Comparison of ENCODE assay signal across 11 cellular contexts in the genomic region with DNA sequence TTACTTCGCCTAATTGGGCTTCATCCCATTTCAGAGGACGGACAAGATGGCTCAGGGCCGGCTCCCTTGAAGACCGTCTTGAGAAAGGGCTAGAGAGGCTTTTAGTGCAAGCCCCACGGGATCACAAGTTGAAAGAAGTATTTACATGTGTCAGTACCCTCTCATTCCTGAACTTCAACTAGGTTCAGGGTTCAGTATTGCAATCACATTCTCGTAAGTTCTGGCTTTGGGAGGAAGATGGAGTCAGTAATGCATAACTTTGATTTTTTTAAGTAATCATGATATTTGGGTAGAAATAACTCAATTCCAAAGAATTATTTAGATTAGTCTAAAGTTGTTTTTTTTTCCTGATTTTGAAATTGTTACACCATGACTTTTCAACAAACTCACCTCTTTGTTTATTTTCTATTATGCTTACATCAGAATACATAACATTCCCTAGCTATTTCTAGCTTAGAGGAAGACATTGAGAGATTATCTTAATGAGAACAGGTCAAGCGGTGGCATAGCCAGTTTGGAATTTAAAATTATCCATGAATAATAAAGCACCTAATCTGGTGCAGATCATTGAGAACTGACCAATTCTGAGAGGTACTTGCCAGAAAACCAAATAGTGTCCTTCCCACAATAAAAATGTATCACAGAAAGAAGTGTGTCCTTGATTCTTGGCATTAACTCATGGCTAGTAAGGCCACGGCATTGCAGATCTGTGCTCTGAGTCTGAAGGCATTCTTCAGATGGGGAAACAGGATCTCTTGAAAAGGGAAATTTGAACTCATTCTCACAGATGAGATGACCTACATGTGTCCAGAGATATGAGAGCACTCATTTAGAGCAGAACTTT.
DNase-seq lines count a peak whose midpoint lies in the region; TF ChIP-seq lines count a peak whose summit lies in the region.
"Had no signal": no experiment of that assay in that cellular context is flagged by ENCODE, and none has a peak within 500 bp of the region (broad histone marks: within the 10 kb centered on the region; RNA-seq: fewer than 3 reads in every experiment).

No MANE protein-coding gene starts in this region.

- peaks cover 74% of the 10 kb centered on the region for H3K4me1 Mint-ChIP-seq in chondrocyte (ENCODE audit: low read depth)

- intact Hi-C loops in testis (cut with DNase I; ENCODE audit: low total_unique reads) = loop anchor here (10.0 kb wide), 1 partner anchor 103 kb away; no protein-coding TSS in a partner anchor

- H3K4me1 ChIP-seq in testis = peaks cover 51% of the 10 kb centered on the region

- H3K9me3 Mint-ChIP-seq in chondrocyte (ENCODE audit: low read depth) = no peaks in the 10 kb centered on the region

- no peaks in the 10 kb centered on the region for H3K36me3 Mint-ChIP-seq in chondrocyte (ENCODE audit: low read depth)

- H3K27me3 Mint-ChIP-seq in chondrocyte (ENCODE audit: low read depth) = no peaks in the 10 kb centered on the region

- no peaks in the 10 kb centered on the region for H3K36me3 ChIP-seq in testis (ENCODE audit: low read depth, missing control alignments)
- H3K36me3 ChIP-seq: heart left ventricle had no signal

- no peaks in the 10 kb centered on the region for H3K9me3 ChIP-seq in testis
- H3K9me3 ChIP-seq: heart left ventricle had no signal

- no peak overlapping the region for H3K4me3 ChIP-seq in testis
- H3K4me3 ChIP-seq: heart left ventricle had no signal

- TF ChIP-seq POLR2A in testis (IDR thresholded peaks at IDR 0.05) = no peak

- H3K27me3 ChIP-seq in layer of hippocampus (ENCODE audit: control insufficient read depth, insufficient read depth, low read length) = no peaks in the 10 kb centered on the region
- H3K27me3 ChIP-seq in testis = no peaks in the 10 kb centered on the region
- H3K27me3 ChIP-seq: heart left ventricle had no signal

- WGBS in testis, 2 donors = 54 to 65% methylated on average over 8 of the region's 8 CpGs

- peak overlapping the region; percentile 90 for H3K27ac Mint-ChIP-seq in chondrocyte (ENCODE audit: unreplicated experiment)

- DNase-seq in HCEC 1CT (peak; percentile 69), chondrocyte (ENCODE audit: low spot score) (no peak), testis (no peak), LoVo (ENCODE audit: low spot score) (no peak), SKM-1 (lab: John Stamatoyannopoulos, UW; ENCODE audit: unreplicated experiment) (no peak), amniotic stem cell (lab: John Stamatoyannopoulos, UW) (no peak), NCI-H2227 treated with DMSO at 0.1 percent for 48 hours (lab: John Stamatoyannopoulos, UW) (no peak)
- DNase-seq: dermis blood vessel endothelial cell, NCI-H526 had no signal

- H3K27ac ChIP-seq in layer of hippocampus (ENCODE audit: low read depth, low read length) (peak overlapping the region; percentile 91), testis (peak overlapping the region; percentile 76 to 85)

- TF ChIP-seq CTCF in chondrocyte (IDR thresholded peaks at IDR 0.05) = no peak
- TF ChIP-seq CTCF in testis (IDR thresholded peaks at IDR 0.05) = no peak

- H3K4me3 Mint-ChIP-seq in chondrocyte (ENCODE audit: unreplicated experiment) = peak overlapping the region; percentile 56
